ENCODE assay signal across 28 cellular contexts in genomic region chr11:94245121-94245520, GRCh38. TPM values are rescaled to one million over a fixed set of nuclear protein-coding genes. Genes with fewer than 3 reads are reported as not detected.
DNase-seq lines count a peak whose midpoint lies in the region; ATAC-seq and TF ChIP-seq lines count a peak whose summit lies in the region.
"Had no signal": no experiment of that assay in that cellular context is flagged by ENCODE, and none has a peak within 500 bp of the region (broad histone marks: within the 10 kb centered on the region; RNA-seq: fewer than 3 reads in every experiment).

No MANE protein-coding gene starts in this region.

- no peak overlapping the region for H3K9ac ChIP-seq in colonic mucosa (ENCODE audit: low read depth in 2 of 2, low read length in 2 of 2)

- H3K4me3 ChIP-seq in RWPE2 (ENCODE audit: severe bottlenecking) (no peak overlapping the region), epithelial cell of esophagus (ENCODE audit: low read length) (no peak overlapping the region), osteoblast (ENCODE audit: insufficient read depth, low read length) (no peak overlapping the region), colonic mucosa (no peak overlapping the region)
- H3K4me3 ChIP-seq: A549, GM23338 had no signal

- no peaks in the 10 kb centered on the region for H3K27me3 ChIP-seq in RWPE2 (ENCODE audit: insufficient read depth, poor library complexity, severe bottlenecking)
- no peaks in the 10 kb centered on the region for H3K27me3 ChIP-seq in osteoblast (ENCODE audit: insufficient read depth, low read length)
- H3K27me3 ChIP-seq in colonic mucosa = no peaks in the 10 kb centered on the region

- no peak overlapping the region for H2AFZ ChIP-seq in osteoblast (ENCODE audit: low read length)
- H2AFZ ChIP-seq: GM23338 had no signal

- peak; percentile 64; the same call in 2 of the 3 replicates for ATAC-seq in RWPE2 (ENCODE audit: low read depth)
- no peak for ATAC-seq in HG02840 (IDR thresholded peaks at IDR 0.05; ENCODE audit: low FRiP score, unreplicated experiment)
- ATAC-seq in HG03565 (IDR thresholded peaks at IDR 0.05; ENCODE audit: unreplicated experiment) = no peak
- ATAC-seq: A549, GM23338 had no signal

- H3K79me2 ChIP-seq in osteoblast (ENCODE audit: insufficient read depth, low read length) = no peaks in the 10 kb centered on the region

- TF ChIP-seq CTCF in RWPE2 (IDR thresholded peaks at IDR 0.05; ENCODE audit: poor library complexity, severe bottlenecking) (no peak), epithelial cell of esophagus (IDR thresholded peaks at IDR 0.05; ENCODE audit: insufficient read depth, low read depth, low read length, missing control alignments) (no peak), osteoblast (IDR thresholded peaks at IDR 0.05; ENCODE audit: extremely low read depth, low read depth, low read length) (no peak), colonic mucosa (IDR thresholded peaks at IDR 0.05) (no peak)

- no peaks in the 10 kb centered on the region for H3K4me1 ChIP-seq in RWPE2 (ENCODE audit: insufficient read depth, poor library complexity, severe bottlenecking)
- H3K4me1 ChIP-seq in osteoblast (ENCODE audit: insufficient read depth, low read length) = no peaks in the 10 kb centered on the region
- H3K4me1 ChIP-seq in colonic mucosa = no peaks in the 10 kb centered on the region
- H3K4me1 ChIP-seq: A549 had no signal

- H3K36me3 ChIP-seq in RWPE2 (ENCODE audit: low read depth) (no peaks in the 10 kb centered on the region), osteoblast (ENCODE audit: insufficient read depth, low read length) (no peaks in the 10 kb centered on the region), colonic mucosa (no peaks in the 10 kb centered on the region)

- H3K27ac ChIP-seq in RWPE2 (ENCODE audit: poor library complexity, severe bottlenecking) (no peak overlapping the region), osteoblast (ENCODE audit: low read depth, low read length) (no peak overlapping the region), colonic mucosa (no peak overlapping the region)
- H3K27ac ChIP-seq: A549, RWPE1 had no signal

- intact Hi-C loops in colonic mucosa (cut with DNase I) = no loop called here

- peak; percentile 4 for DNase-seq in LHCN-M2 (ENCODE audit: low read depth)
- no peak for DNase-seq in RWPE2 (ENCODE audit: low spot score)
- peak; percentile 36 for DNase-seq in epithelial cell of esophagus (ENCODE audit: low read depth)
- peak; percentile 21 for DNase-seq in osteoblast (ENCODE audit: insufficient read length, low spot score, missing footprints)
- DNase-seq in colonic mucosa = no peak
- DNase-seq: C1 segment of cervical spinal cord; CD4-positive, alpha-beta memory T cell; COR-L47; DMS53; H9; Karpas-422; MV-4-11; NCI-H1105; NCI-H1436 treated with DMSO at 0.1 percent for 48 hours; NCI-H187 treated with DMSO at 0.1 percent for 48 hours; NCI-H2171 treated with DMSO at 0.1 percent for 48 hours; NCI-H446; NCI-H526; NCI-H82; SHP77 treated with DMSO at 0.1 percent for 48 hours had no signal

- no peaks in the 10 kb centered on the region for H4K20me1 ChIP-seq in osteoblast (ENCODE audit: insufficient read depth, low read length)

- no peak overlapping the region for H3K4me2 ChIP-seq in osteoblast (ENCODE audit: insufficient read depth, low read length)
- H3K4me2 ChIP-seq: A549, GM23338 had no signal

- H3K9me3 ChIP-seq in RWPE2 (ENCODE audit: severe bottlenecking) (no peaks in the 10 kb centered on the region), osteoblast (ENCODE audit: low read depth, low read length) (no peaks in the 10 kb centered on the region), colonic mucosa (no peaks in the 10 kb centered on the region)
- H3K9me3 ChIP-seq: A549 had no signal

RNA-seq across cellular contexts. Expression of gene IZUMO1R, which starts 59.3 kb away (rescaled TPM):
- total RNA-seq in LHCN-M2 (2014; rRNA removed) (not detected in 2 replicates), osteoblast (not detected in 2 replicates), colonic mucosa (not detected)
- polyA plus RNA-seq in LHCN-M2 (2012) = not detected
- total RNA-seq: CD4-positive, alpha-beta memory T cell; Daoy; G401; GM23338; H9; MCF 10A had no signal
- polyA plus RNA-seq: A549; CD4-positive, alpha-beta memory T cell; GM23338 had no signal

Comparison
In these comparisons a context has a peak if more than half of its experiments do, and no peak if none do; other contexts are left out.
1. DNase-seq: peak in LHCN-M2 (single experiment), epithelial cell of esophagus (single experiment) and osteoblast (single experiment); none in RWPE2 (single experiment) and colonic mucosa (single experiment).